Comparison of ENCODE assay signal across 1 cellular context in the genomic region with DNA sequence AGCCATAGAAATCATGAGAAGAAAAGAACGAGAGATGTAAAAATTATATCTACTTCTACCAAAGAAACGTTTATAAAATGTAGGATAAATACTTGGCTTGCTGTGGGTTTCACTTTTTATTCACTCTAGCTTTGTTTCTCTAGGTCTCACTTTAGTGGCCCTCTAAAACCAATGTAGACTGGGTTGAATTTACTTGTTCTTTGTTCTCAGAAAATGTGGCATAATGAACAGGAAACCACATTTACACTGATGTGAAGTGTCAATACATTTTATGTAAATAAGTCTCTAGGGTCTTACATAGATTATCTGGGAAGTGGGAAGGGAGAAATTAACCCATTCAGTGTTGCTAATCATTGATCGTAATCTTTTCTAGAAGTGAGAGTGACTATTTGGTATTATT.
TF ChIP-seq lines count a peak whose summit lies in the region.

No MANE protein-coding gene starts in this region.

TF ChIP-seq in GM23338, 12 proteins besides CTCF, POLR2A, EP300 and RAD21 (continued from another document):
- TF ChIP-seq, protein P1, sequence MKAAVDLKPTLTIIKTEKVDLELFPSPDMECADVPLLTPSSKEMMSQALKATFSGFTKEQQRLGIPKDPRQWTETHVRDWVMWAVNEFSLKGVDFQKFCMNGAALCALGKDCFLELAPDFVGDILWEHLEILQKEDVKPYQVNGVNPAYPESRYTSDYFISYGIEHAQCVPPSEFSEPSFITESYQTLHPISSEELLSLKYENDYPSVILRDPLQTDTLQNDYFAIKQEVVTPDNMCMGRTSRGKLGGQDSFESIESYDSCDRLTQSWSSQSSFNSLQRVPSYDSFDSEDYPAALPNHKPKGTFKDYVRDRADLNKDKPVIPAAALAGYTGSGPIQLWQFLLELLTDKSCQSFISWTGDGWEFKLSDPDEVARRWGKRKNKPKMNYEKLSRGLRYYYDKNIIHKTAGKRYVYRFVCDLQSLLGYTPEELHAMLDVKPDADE (IDR thresholded peaks at IDR 0.05): no peak
- TF ChIP-seq CREB1 (CRISPR knock-in tag; IDR thresholded peaks at IDR 0.05; ENCODE audit: low read depth): no peak
- TF ChIP-seq JUNB (IDR thresholded peaks at IDR 0.05; ENCODE audit: unreplicated experiment): no peak
- TF ChIP-seq NANOG (IDR thresholded peaks at IDR 0.05; ENCODE audit: borderline replicate concordance): no peak
- TF ChIP-seq, protein P2, sequence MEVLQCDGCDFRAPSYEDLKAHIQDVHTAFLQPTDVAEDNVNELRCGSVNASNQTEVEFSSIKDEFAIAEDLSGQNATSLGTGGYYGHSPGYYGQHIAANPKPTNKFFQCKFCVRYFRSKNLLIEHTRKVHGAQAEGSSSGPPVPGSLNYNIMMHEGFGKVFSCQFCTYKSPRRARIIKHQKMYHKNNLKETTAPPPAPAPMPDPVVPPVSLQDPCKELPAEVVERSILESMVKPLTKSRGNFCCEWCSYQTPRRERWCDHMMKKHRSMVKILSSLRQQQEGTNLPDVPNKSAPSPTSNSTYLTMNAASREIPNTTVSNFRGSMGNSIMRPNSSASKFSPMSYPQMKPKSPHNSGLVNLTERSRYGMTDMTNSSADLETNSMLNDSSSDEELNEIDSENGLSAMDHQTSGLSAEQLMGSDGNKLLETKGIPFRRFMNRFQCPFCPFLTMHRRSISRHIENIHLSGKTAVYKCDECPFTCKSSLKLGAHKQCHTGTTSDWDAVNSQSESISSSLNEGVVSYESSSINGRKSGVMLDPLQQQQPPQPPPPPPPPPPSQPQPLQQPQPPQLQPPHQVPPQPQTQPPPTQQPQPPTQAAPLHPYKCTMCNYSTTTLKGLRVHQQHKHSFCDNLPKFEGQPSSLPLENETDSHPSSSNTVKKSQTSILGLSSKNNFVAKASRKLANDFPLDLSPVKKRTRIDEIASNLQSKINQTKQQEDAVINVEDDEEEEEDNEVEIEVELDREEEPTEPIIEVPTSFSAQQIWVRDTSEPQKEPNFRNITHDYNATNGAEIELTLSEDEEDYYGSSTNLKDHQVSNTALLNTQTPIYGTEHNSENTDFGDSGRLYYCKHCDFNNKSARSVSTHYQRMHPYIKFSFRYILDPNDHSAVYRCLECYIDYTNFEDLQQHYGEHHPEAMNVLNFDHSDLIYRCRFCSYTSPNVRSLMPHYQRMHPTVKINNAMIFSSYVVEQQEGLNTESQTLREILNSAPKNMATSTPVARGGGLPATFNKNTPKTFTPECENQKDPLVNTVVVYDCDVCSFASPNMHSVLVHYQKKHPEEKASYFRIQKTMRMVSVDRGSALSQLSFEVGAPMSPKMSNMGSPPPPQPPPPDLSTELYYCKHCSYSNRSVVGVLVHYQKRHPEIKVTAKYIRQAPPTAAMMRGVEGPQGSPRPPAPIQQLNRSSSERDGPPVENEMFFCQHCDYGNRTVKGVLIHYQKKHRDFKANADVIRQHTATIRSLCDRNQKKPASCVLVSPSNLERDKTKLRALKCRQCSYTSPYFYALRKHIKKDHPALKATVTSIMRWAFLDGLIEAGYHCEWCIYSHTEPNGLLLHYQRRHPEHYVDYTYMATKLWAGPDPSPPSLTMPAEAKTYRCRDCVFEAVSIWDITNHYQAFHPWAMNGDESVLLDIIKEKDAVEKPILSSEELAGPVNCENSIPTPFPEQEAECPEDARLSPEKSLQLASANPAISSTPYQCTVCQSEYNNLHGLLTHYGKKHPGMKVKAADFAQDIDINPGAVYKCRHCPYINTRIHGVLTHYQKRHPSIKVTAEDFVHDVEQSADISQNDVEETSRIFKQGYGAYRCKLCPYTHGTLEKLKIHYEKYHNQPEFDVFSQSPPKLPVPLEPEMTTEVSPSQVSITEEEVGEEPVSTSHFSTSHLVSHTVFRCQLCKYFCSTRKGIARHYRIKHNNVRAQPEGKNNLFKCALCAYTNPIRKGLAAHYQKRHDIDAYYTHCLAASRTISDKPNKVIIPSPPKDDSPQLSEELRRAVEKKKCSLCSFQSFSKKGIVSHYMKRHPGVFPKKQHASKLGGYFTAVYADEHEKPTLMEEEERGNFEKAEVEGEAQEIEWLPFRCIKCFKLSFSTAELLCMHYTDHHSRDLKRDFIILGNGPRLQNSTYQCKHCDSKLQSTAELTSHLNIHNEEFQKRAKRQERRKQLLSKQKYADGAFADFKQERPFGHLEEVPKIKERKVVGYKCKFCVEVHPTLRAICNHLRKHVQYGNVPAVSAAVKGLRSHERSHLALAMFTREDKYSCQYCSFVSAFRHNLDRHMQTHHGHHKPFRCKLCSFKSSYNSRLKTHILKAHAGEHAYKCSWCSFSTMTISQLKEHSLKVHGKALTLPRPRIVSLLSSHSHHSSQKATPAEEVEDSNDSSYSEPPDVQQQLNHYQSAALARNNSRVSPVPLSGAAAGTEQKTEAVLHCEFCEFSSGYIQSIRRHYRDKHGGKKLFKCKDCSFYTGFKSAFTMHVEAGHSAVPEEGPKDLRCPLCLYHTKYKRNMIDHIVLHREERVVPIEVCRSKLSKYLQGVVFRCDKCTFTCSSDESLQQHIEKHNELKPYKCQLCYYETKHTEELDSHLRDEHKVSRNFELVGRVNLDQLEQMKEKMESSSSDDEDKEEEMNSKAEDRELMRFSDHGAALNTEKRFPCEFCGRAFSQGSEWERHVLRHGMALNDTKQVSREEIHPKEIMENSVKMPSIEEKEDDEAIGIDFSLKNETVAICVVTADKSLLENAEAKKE (CRISPR knock-in tag; IDR thresholded peaks at IDR 0.05): no peak
- TF ChIP-seq EZH2phosphoT487 (IDR thresholded peaks at IDR 0.05; ENCODE audit: unreplicated experiment): no peak
- no peak for TF ChIP-seq ZNF331 (CRISPR knock-in tag; IDR thresholded peaks at IDR 0.05; ENCODE audit: low read depth)
- TF ChIP-seq STAT1 (IDR thresholded peaks at IDR 0.05; ENCODE audit: unreplicated experiment): no peak
- no peak for TF ChIP-seq POLR2AphosphoS5 (IDR thresholded peaks at IDR 0.05; ENCODE audit: low read depth)
- TF ChIP-seq EZH2 (IDR thresholded peaks at IDR 0.05; ENCODE audit: low read depth, unreplicated experiment): no peak
